Comparison of ENCODE assay signal across 9 cellular contexts in genomic region chr1:12433323-12434053, GRCh38.
DNase-seq lines count a peak whose midpoint lies in the region; ATAC-seq and TF ChIP-seq lines count a peak whose summit lies in the region.
"Had no signal": no experiment of that assay in that cellular context is flagged by ENCODE, and none has a peak within 500 bp of the region (broad histone marks: within the 10 kb centered on the region; RNA-seq: fewer than 3 reads in every experiment).

No MANE protein-coding gene starts in this region.

- peaks cover 63 to 71% (median 68%) of the 10 kb centered on the region in 3 donors for H3K4me1 Mint-ChIP-seq in T-cell

- peaks cover 12% of the 10 kb centered on the region for H3K36me3 Mint-ChIP-seq in T-cell

- H3K4me1 ChIP-seq in gastroesophageal sphincter (peaks cover 14 to 90% (median 26%) of the 10 kb centered on the region in 3 donors), prostate gland (replicated peaks) (peaks cover 14% of the 10 kb centered on the region)

- H3K9me3 ChIP-seq in gastroesophageal sphincter (no peaks in the 10 kb centered on the region), prostate gland (no peaks in the 10 kb centered on the region)
- H3K9me3 ChIP-seq: neutrophil had no signal

- no peak for TF ChIP-seq EP300 in gastroesophageal sphincter (IDR thresholded peaks at IDR 0.05)

- H3K9me3 Mint-ChIP-seq in T-cell: peaks cover 0 to 8% (median 0%) of the 10 kb centered on the region in 3 donors

- H3K36me3 ChIP-seq in gastroesophageal sphincter: peaks cover 0 to 8% of the 10 kb centered on the region in 2 donors
- no peaks in the 10 kb centered on the region for H3K36me3 ChIP-seq in prostate gland

- H3K27me3 ChIP-seq in gastroesophageal sphincter (no peaks in the 10 kb centered on the region), prostate gland (replicated peaks; ENCODE audit: insufficient read depth) (no peaks in the 10 kb centered on the region)
- H3K27me3 ChIP-seq: neutrophil had no signal

- DNase-seq in ELF-1 (ENCODE audit: low read depth, low spot score) (peak; percentile 72), T-cell (no peak), prostate gland (ENCODE audit: low spot score) (no peak), NCI-H345 (lab: John Stamatoyannopoulos, UW) (no peak), RPMI8226 (no peak)
- DNase-seq in stimulated activated CD8-positive, alpha-beta memory T cell treated with anti-CD3 and anti-CD28 coated beads, Interleukin-4, amount 100 ng/mL, for 48 hours: no peak

- TF ChIP-seq POLR2A in gastroesophageal sphincter (IDR thresholded peaks at IDR 0.05): no peak
- no peak for TF ChIP-seq POLR2A in prostate gland (IDR thresholded peaks at IDR 0.05)

- H3K4me3 ChIP-seq in gastroesophageal sphincter: no peak overlapping the region
- H3K4me3 ChIP-seq in prostate gland: no peak overlapping the region

- peak overlapping the region; percentile 89 to 95 for H3K27ac Mint-ChIP-seq in T-cell

- POLR2A ChIA-PET in T-cell (lab: Charles Lee): interaction anchor here (0.6 kb wide), 4 partner anchors 44 to 481 kb away, joined by 3 to 5 read pairs (median 4); no protein-coding TSS in a partner anchor

- intact Hi-C loops in prostate gland (cut with DNase I): no loop called here

- ATAC-seq in T-cell (replicated peaks in 1 of 4) (no peak), gastroesophageal sphincter (peak; percentile 54), GM21360 (IDR thresholded peaks at IDR 0.05; ENCODE audit: unreplicated experiment) (no peak)

- 19 to 28% methylated on average over 7 to 8 of the region's 12 CpGs for WGBS in gastroesophageal sphincter (ENCODE audit: low coverage in 1 of 2), 2 donors
- WGBS in prostate gland: 21% methylated on average over 12 of the region's 12 CpGs

- peak overlapping the region in 1 of 3 donors; percentile 67 for H3K4me3 Mint-ChIP-seq in T-cell

- CTCF ChIA-PET in T-cell (lab: Charles Lee): interaction anchor here in 1 of 2 donors (0.6 to 0.9 kb wide), 3 partner anchors 11 to 41 kb away, joined by 4 to 5 read pairs (median 4); no protein-coding TSS in a partner anchor

- H3K27ac ChIP-seq in gastroesophageal sphincter (peak overlapping the region; percentile 10 to 86 (median 83)), prostate gland (peak overlapping the region; percentile 68 to 73)
- H3K27ac ChIP-seq: neutrophil had no signal

- TF ChIP-seq CTCF in gastroesophageal sphincter (IDR thresholded peaks at IDR 0.05): no peak
- no peak for TF ChIP-seq CTCF in prostate gland (IDR thresholded peaks at IDR 0.05)

- H3K27me3 Mint-ChIP-seq in T-cell: no peaks in the 10 kb centered on the region
